18 cellular contexts compared by ENCODE assay signal in genomic region chr5:54746346-54746745, GRCh38.
"Had no signal": no experiment of that assay in that cellular context is flagged by ENCODE, and none has a peak within 500 bp of the region (broad histone marks: within the 10 kb centered on the region; RNA-seq: fewer than 3 reads in every experiment).

No MANE protein-coding gene starts in this region.

- H3K9me3 ChIP-seq: neutrophil, right atrium auricular region, suprapubic skin, tibial artery, upper lobe of left lung, uterus had no signal

- ATAC-seq: left colon; naive thymus-derived CD8-positive, alpha-beta T cell had no signal

- H3K4me3 ChIP-seq: hepatocyte, right atrium auricular region, suprapubic skin, tibial artery, upper lobe of left lung, uterus had no signal

- H3K79me2 ChIP-seq: hepatocyte had no signal

- H3K27ac ChIP-seq: hepatocyte, right atrium auricular region, suprapubic skin, tibial artery, uterus had no signal

- H3K4me1 ChIP-seq: uterus had no signal

- H3K4me2 ChIP-seq: hepatocyte had no signal

- H3K36me3 ChIP-seq: neutrophil, right atrium auricular region, suprapubic skin, tibial artery, upper lobe of left lung, uterus had no signal

- H2AFZ ChIP-seq: hepatocyte had no signal

- DNase-seq: effector CD4-positive, alpha-beta T cell; endodermal cell; erythroblast; foreskin melanocyte; kidney; left colon; naive thymus-derived CD8-positive, alpha-beta T cell; posterior cingulate gyrus; small intestine; stimulated activated CD4-positive, alpha-beta T cell treated with anti-CD3 and anti-CD28 coated beads, Interleukin-12 subunit alpha, Interleukin-12 subunit beta, amount 100 ng/mL, for 4 hours; stimulated activated naive CD4-positive, alpha-beta T cell treated with Interleukin-2 at 50 U/mL for 16 hours; tibial artery; upper lobe of left lung; uterus had no signal

- H3K27me3 ChIP-seq: hepatocyte, neutrophil, right atrium auricular region, suprapubic skin, tibial artery, upper lobe of left lung, uterus had no signal
